25 cellular contexts compared by ENCODE assay signal in genomic region chr16:89084411-89084810, GRCh38. TPM values are rescaled to one million over a fixed set of nuclear protein-coding genes. Genes with fewer than 3 reads are reported as not detected.
DNase-seq lines count a peak whose midpoint lies in the region; ATAC-seq lines count a peak whose summit lies in the region.
"Had no signal": no experiment of that assay in that cellular context is flagged by ENCODE, and none has a peak within 500 bp of the region (broad histone marks: within the 10 kb centered on the region; RNA-seq: fewer than 3 reads in every experiment).

No MANE protein-coding gene starts in this region.

- H3K4me3 Mint-ChIP-seq in T-cell, result peak overlapping the region in 2 of 3 donors; percentile 59 to 62
- H3K4me3 Mint-ChIP-seq in naive thymus-derived CD4-positive, alpha-beta T cell, result peak overlapping the region in 6 of 10 donors; percentile 5 to 61 (median 32)
- H3K4me3 Mint-ChIP-seq in T-helper 17 cell, result no peak overlapping the region
- H3K4me3 Mint-ChIP-seq: activated CD4-positive, alpha-beta memory T cell treated with anti-CD3 and anti-CD28 coated beads, Interleukin-2, amount 10 ng/mL, durations not matched to agents 7 days and 5 days; activated naive CD8-positive, alpha-beta T cell treated with anti-CD3 and anti-CD28 coated beads, Interleukin-2, amount 50 U/mL, for 24 hours; dendritic cell treated with granulocyte-macrophage colony-stimulating factor and Interleukin-4, amounts not matched to agents 40 ng/mL and 50 ng/mL, for 4 days had no signal

- DNase-seq in GM23248 (peak; percentile 9), T-cell (no peak), occipital lobe (lab: John Stamatoyannopoulos, UW) (no peak), T-helper 17 cell (no peak), NCI-H446 treated with DMSO at 0.1 percent for 48 hours (lab: John Stamatoyannopoulos, UW) (no peak)
- DNase-seq in naive thymus-derived CD4-positive, alpha-beta T cell, result peak in 1 of 9 donors; percentile 22
- DNase-seq in central memory CD4-positive, alpha-beta T cell, result no peak
- DNase-seq: activated CD4-positive, alpha-beta memory T cell treated with anti-CD3 and anti-CD28 coated beads, Interleukin-2, amount 10 ng/mL, durations not matched to agents 7 days and 5 days; activated naive CD8-positive, alpha-beta T cell treated with anti-CD3 and anti-CD28 coated beads, Interleukin-2, amount 50 U/mL, for 24 hours; activated T-cell treated with anti-CD3 and anti-CD28 coated beads, Interleukin-2, amount 50 U/mL, for 48 hours; foreskin keratinocyte; KG1; mesendoderm; NCI-H1092; NCI-H2107; NCI-H774; stimulated activated CD4-positive, alpha-beta T cell treated with anti-CD3 and anti-CD28 coated beads, Interleukin-4, amount 100 ng/mL, for 24 hours; WERI-Rb-1 had no signal

- H3K4me1 ChIP-seq in BLaER1 (peaks cover 25% of the 10 kb centered on the region), GM23248 (ENCODE audit: insufficient read depth) (no peaks in the 10 kb centered on the region)
- no peaks in the 10 kb centered on the region for H3K4me1 ChIP-seq in naive thymus-derived CD4-positive, alpha-beta T cell (ENCODE audit: control insufficient read depth in 2 of 2, insufficient read depth in 2 of 2, low read length in 2 of 2)
- H3K4me1 ChIP-seq: breast epithelium, foreskin keratinocyte, suprapubic skin had no signal

- 45 to 47% methylated on average over 10 to 12 of the region's 12 CpGs for WGBS in GM23248 (ENCODE audit: low coverage in 1 of 2, low lambda C conversion rate in 2 of 2, missing lambda C conversion rate in 2 of 2), 2 experiments

- H3K9me3 ChIP-seq in BLaER1, result no peaks in the 10 kb centered on the region
- H3K9me3 ChIP-seq in GM23248 (ENCODE audit: low read depth), result no peaks in the 10 kb centered on the region
- no peaks in the 10 kb centered on the region for H3K9me3 ChIP-seq in naive thymus-derived CD4-positive, alpha-beta T cell (ENCODE audit: control insufficient read depth in 2 of 3, low read length in 3 of 3)
- H3K9me3 ChIP-seq in T-helper 17 cell (ENCODE audit: control insufficient read depth, low read length, poor library complexity, severe bottlenecking), result no peaks in the 10 kb centered on the region
- H3K9me3 ChIP-seq: breast epithelium, suprapubic skin had no signal

- POLR2A ChIA-PET in T-cell (lab: Charles Lee), result no interaction called here
- POLR2A ChIA-PET in naive thymus-derived CD4-positive, alpha-beta T cell (lab: Charles Lee), result interaction anchor here (0.6 to 1.1 kb wide), 3 partner anchors 8 to 12 kb away, joined by 3 to 4 read pairs (median 3); partner anchors contain the start of gene ACSF3

- H3K4me1 Mint-ChIP-seq in T-cell (peaks cover 0 to 8% (median 8%) of the 10 kb centered on the region in 3 donors), T-helper 17 cell (no peaks in the 10 kb centered on the region)
- H3K4me1 Mint-ChIP-seq in naive thymus-derived CD4-positive, alpha-beta T cell, result peaks cover 0 to 9% (median 0%) of the 10 kb centered on the region in 7 donors

- H3K4me2 ChIP-seq in BLaER1 (peak overlapping the region; percentile 45), GM23248 (ENCODE audit: unreplicated experiment) (no peak overlapping the region)

- CTCF ChIA-PET in T-cell (lab: Charles Lee), result no interaction called here
- CTCF ChIA-PET in naive thymus-derived CD4-positive, alpha-beta T cell (lab: Charles Lee), result no interaction called here

- H3K36me3 ChIP-seq in BLaER1 (no peaks in the 10 kb centered on the region), GM23248 (ENCODE audit: low read depth) (no peaks in the 10 kb centered on the region)
- no peaks in the 10 kb centered on the region for H3K36me3 ChIP-seq in naive thymus-derived CD4-positive, alpha-beta T cell (ENCODE audit: control insufficient read depth in 2 of 3, insufficient read depth in 3 of 3, low read length in 3 of 3)
- H3K36me3 ChIP-seq: breast epithelium, suprapubic skin, WERI-Rb-1 had no signal

- H3K9ac ChIP-seq in BLaER1, result no peak overlapping the region
- no peak overlapping the region for H3K9ac ChIP-seq in GM23248

- peak in 1 of 4 experiments; percentile 80 for ATAC-seq in T-cell (replicated peaks in 1 of 4)
- no peak for ATAC-seq in naive thymus-derived CD4-positive, alpha-beta T cell
- no peak for ATAC-seq in T-helper 17 cell
- ATAC-seq: activated naive CD8-positive, alpha-beta T cell treated with anti-CD3 and anti-CD28 coated beads, Interleukin-2, amount 50 U/mL, for 24 hours; foreskin keratinocyte; sciatic nerve had no signal

- intact Hi-C loops in naive thymus-derived CD4-positive, alpha-beta T cell (cut with micrococcal nuclease), result no loop called here

- H3K79me2 ChIP-seq in GM23248 (ENCODE audit: insufficient read depth), result no peaks in the 10 kb centered on the region

- no peaks in the 10 kb centered on the region for H3F3A ChIP-seq in GM23248 (ENCODE audit: insufficient read depth)

- H3K36me3 Mint-ChIP-seq in T-cell (no peaks in the 10 kb centered on the region), T-helper 17 cell (ENCODE audit: low read depth) (no peaks in the 10 kb centered on the region)
- no peaks in the 10 kb centered on the region for H3K36me3 Mint-ChIP-seq in naive thymus-derived CD4-positive, alpha-beta T cell

- H3K27ac ChIP-seq in BLaER1 (no peak overlapping the region), GM23248 (no peak overlapping the region)
- no peak overlapping the region for H3K27ac ChIP-seq in naive thymus-derived CD4-positive, alpha-beta T cell (ENCODE audit: low read depth, low read length)
- H3K27ac ChIP-seq: breast epithelium, epithelial cell of prostate, foreskin keratinocyte, HL-60, suprapubic skin, WERI-Rb-1 had no signal

- no peaks in the 10 kb centered on the region for H3K9me3 Mint-ChIP-seq in T-cell
- H3K9me3 Mint-ChIP-seq in naive thymus-derived CD4-positive, alpha-beta T cell, result peaks cover 0 to 3% (median 0%) of the 10 kb centered on the region in 11 donors
- H3K9me3 Mint-ChIP-seq: activated CD4-positive, alpha-beta memory T cell treated with anti-CD3 and anti-CD28 coated beads, Interleukin-2, amount 10 ng/mL, durations not matched to agents 7 days and 5 days; activated naive CD8-positive, alpha-beta T cell treated with anti-CD3 and anti-CD28 coated beads, Interleukin-2, amount 50 U/mL, for 24 hours; dendritic cell treated with granulocyte-macrophage colony-stimulating factor and Interleukin-4, amounts not matched to agents 40 ng/mL and 50 ng/mL, for 4 days had no signal

- no peaks in the 10 kb centered on the region for H3K9me2 ChIP-seq in GM23248 (ENCODE audit: insufficient read depth)

- no peaks in the 10 kb centered on the region for H3K27me3 ChIP-seq in BLaER1
- H3K27me3 ChIP-seq in GM23248 (replicated peaks; ENCODE audit: insufficient read depth), result peaks cover 6% of the 10 kb centered on the region
- peaks cover 0 to 3% of the 10 kb centered on the region in 2 donors for H3K27me3 ChIP-seq in naive thymus-derived CD4-positive, alpha-beta T cell (ENCODE audit: control insufficient read depth in 2 of 2, insufficient read depth in 2 of 2, low read length in 2 of 2)

- in situ Hi-C loops in GM23248 (cut with MboI), result no loop called here

- H3K27me3 Mint-ChIP-seq in T-cell (peaks cover 4 to 11% of the 10 kb centered on the region in 2 donors), T-helper 17 cell (peaks cover 15% of the 10 kb centered on the region)
- peaks cover 0 to 5% (median 0%) of the 10 kb centered on the region in 5 donors for H3K27me3 Mint-ChIP-seq in naive thymus-derived CD4-positive, alpha-beta T cell
- H3K27me3 Mint-ChIP-seq: activated naive CD8-positive, alpha-beta T cell treated with anti-CD3 and anti-CD28 coated beads, Interleukin-2, amount 50 U/mL, for 24 hours had no signal

- H2AFZ ChIP-seq in GM23248, result no peak overlapping the region

- H3K4me3 ChIP-seq in BLaER1, result no peak overlapping the region
- no peak overlapping the region for H3K4me3 ChIP-seq in GM23248
- no peak overlapping the region for H3K4me3 ChIP-seq in naive thymus-derived CD4-positive, alpha-beta T cell (ENCODE audit: low read length)
- H3K4me3 ChIP-seq: breast epithelium, suprapubic skin had no signal

- H3K27ac Mint-ChIP-seq in T-cell, result peak overlapping the region in 1 of 2 donors; percentile 73
- H3K27ac Mint-ChIP-seq in naive thymus-derived CD4-positive, alpha-beta T cell, result peak overlapping the region in 5 of 9 donors; percentile 45 to 83 (median 76)
- no peak overlapping the region for H3K27ac Mint-ChIP-seq in T-helper 17 cell
- H3K27ac Mint-ChIP-seq: activated CD4-positive, alpha-beta memory T cell treated with anti-CD3 and anti-CD28 coated beads, Interleukin-2, amount 10 ng/mL, durations not matched to agents 7 days and 5 days; activated naive CD8-positive, alpha-beta T cell treated with anti-CD3 and anti-CD28 coated beads, Interleukin-2, amount 50 U/mL, for 24 hours; dendritic cell treated with granulocyte-macrophage colony-stimulating factor and Interleukin-4, amounts not matched to agents 40 ng/mL and 50 ng/mL, for 4 days had no signal

- H4K20me1 ChIP-seq in BLaER1 (no peaks in the 10 kb centered on the region), GM23248 (ENCODE audit: insufficient read depth) (no peaks in the 10 kb centered on the region)

RNA-seq across cellular contexts. Expression of gene ACSF3, which starts 9.2 kb away (rescaled TPM):
- 17.1 and 26.7 TPM in 2 replicates for total RNA-seq in GM23248 (2014; rRNA removed; shearing (Covaris generic))
- polyA plus RNA-seq in GM23248 (2016; fragmentation: Nextera tagmentation; extraction: Ambion mirVana), result 15.2 and 15.9 TPM in 2 replicates
- total RNA-seq in T-cell (100 to 1,000 TPM in 1 of 5 donors, 10 to 100 TPM in 4; 70.5 to 102 (median 79.9) TPM), occipital lobe (16.2 TPM), T-helper 17 cell (10 to 100 TPM; 48.0 to 53.6 TPM)
- 10 to 100 TPM; 61.9 to 84.1 (median 74.3) TPM for total RNA-seq in naive thymus-derived CD4-positive, alpha-beta T cell
- polyA plus RNA-seq in naive thymus-derived CD4-positive, alpha-beta T cell, result 10 to 100 TPM; 26.2 to 45.7 TPM
